ENCODE assay signal across 14 cellular contexts in the genomic region with DNA sequence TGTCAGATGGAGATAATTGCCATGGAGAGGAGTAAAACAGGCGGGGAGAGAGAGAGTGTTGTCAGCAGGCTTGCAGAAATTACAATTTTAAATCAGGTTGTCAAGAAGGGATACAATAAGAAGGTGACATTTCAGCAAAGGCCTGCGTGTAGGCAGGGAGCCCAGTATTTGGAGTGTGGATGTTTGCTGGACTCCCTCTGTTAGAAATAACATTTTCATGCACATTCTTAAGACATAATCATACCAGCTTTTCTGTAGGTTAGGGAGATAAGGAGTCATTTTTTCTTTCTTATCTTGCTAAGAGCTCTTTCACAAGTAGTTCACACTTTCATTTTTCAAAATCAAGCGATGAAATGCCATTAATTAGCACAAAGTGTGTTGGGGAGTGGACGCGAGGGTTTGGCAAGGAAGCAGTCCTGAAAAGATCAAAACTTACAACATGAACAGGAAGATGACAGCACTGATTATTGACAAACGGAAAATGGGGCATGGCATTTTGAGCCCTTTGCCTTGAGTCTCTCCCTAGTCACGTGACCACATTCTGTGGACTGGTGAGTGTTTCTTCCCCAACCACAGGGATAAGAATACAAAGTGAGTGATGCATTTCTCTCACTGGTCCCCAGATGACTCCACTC.
A peak's percentile ranks its signal among the peaks of the same experiment; 100 is the strongest.
DNase-seq lines count a peak whose midpoint lies in the region; ATAC-seq and TF ChIP-seq lines count a peak whose summit lies in the region.
"Had no signal": no experiment of that assay in that cellular context is flagged by ENCODE, and none has a peak within 500 bp of the region (broad histone marks: within the 10 kb centered on the region; RNA-seq: fewer than 3 reads in every experiment).

No MANE protein-coding gene starts in this region.

- H3K27ac ChIP-seq in brain microvascular endothelial cell, result no peak overlapping the region
- H3K27ac ChIP-seq: BLaER1 treated with 17β-estradiol and CSF1 and Interleukin-3, amounts not matched to agents 10 nM and 100 nM had no signal

- ATAC-seq in GM21367 (IDR thresholded peaks at IDR 0.05; ENCODE audit: unreplicated experiment) (no peak), HG03565 (IDR thresholded peaks at IDR 0.05; ENCODE audit: unreplicated experiment) (no peak), GM18873 (IDR thresholded peaks at IDR 0.05; ENCODE audit: low FRiP score, unreplicated experiment) (no peak)
- ATAC-seq: Panc1 had no signal

- H3K27me3 ChIP-seq in brain microvascular endothelial cell (replicated peaks), result no peaks in the 10 kb centered on the region
- H3K27me3 ChIP-seq: BLaER1 treated with 17β-estradiol and CSF1 and Interleukin-3, amounts not matched to agents 10 nM and 100 nM; gastroesophageal sphincter had no signal

- no peaks in the 10 kb centered on the region for H3K36me3 ChIP-seq in brain microvascular endothelial cell (replicated peaks)
- H3K36me3 ChIP-seq: BLaER1 treated with 17β-estradiol and CSF1 and Interleukin-3, amounts not matched to agents 10 nM and 100 nM; gastroesophageal sphincter had no signal

- H3K4me3 ChIP-seq in NB4 (ENCODE audit: low read depth, low read length) (peak overlapping the region; percentile 93), brain microvascular endothelial cell (ENCODE audit: low read depth, low read length) (no peak overlapping the region)
- H3K4me3 ChIP-seq: BLaER1 treated with 17β-estradiol and CSF1 and Interleukin-3, amounts not matched to agents 10 nM and 100 nM; gastroesophageal sphincter had no signal

- DNase-seq in AML-193 (lab: John Stamatoyannopoulos, UW) (peak; percentile 69 to 76), NB4 (ENCODE audit: low read depth) (peak; percentile 87), brain microvascular endothelial cell (peak; percentile 59), mucosa of gallbladder (ENCODE audit: low spot score) (peak; percentile 24), GM13976 (ENCODE audit: low spot score) (no peak)
- DNase-seq: activated CD4-positive, alpha-beta memory T cell treated with anti-CD3 and anti-CD28 coated beads, Interleukin-2, amount 10 ng/mL, durations not matched to agents 7 days and 5 days; NCI-H1105; stimulated activated naive CD4-positive, alpha-beta T cell treated with Interleukin-2 at 50 U/mL for 16 hours had no signal

- TF ChIP-seq POLR2A in NB4 (IDR thresholded peaks at IDR 0.05; ENCODE audit: extremely low read depth, insufficient read length), result no peak

- in situ Hi-C loops in brain microvascular endothelial cell (cut with HindIII; ENCODE audit: low pct_ligation_motif_present, low sequenced_read_pairs), result no loop called here
- in situ Hi-C loops in GM13976 (cut with MboI; ENCODE audit: low sequenced_read_pairs, unreplicated experiment), result no loop called here

- TF ChIP-seq CTCF in NB4 (IDR thresholded peaks at IDR 0.05; ENCODE audit: low read depth, low read length) (no peak), brain microvascular endothelial cell (IDR thresholded peaks at IDR 0.05; ENCODE audit: low read depth, low read length, missing control alignments) (no peak), GM13976 (IDR thresholded peaks at IDR 0.05; ENCODE audit: borderline replicate concordance, control extremely low read depth, extremely low read depth, insufficient read depth, missing control alignments) (no peak)
